12 cellular contexts compared by ENCODE assay signal in genomic region chr12:8113117-8113516, GRCh38. TPM values are rescaled to one million over a fixed set of nuclear protein-coding genes. Genes with fewer than 3 reads are reported as not detected.
"Had no signal": no experiment of that assay in that cellular context is flagged by ENCODE, and none has a peak within 500 bp of the region (broad histone marks: within the 10 kb centered on the region; RNA-seq: fewer than 3 reads in every experiment).

No MANE protein-coding gene starts in this region.

RNA-seq across cellular contexts. Expression of gene ZNF705A, which starts 43.7 kb away (rescaled TPM):
- total RNA-seq: stomach, subcutaneous adipose tissue, suprapubic skin, temporal lobe, thoracic aorta, tibial nerve, transverse colon, upper lobe of left lung, upper lobe of right lung, ureter, urinary bladder, vagina had no signal
- polyA plus RNA-seq: stomach, urinary bladder had no signal
